In genomic region chr10:106789623-106790022, GRCh38 we compare ENCODE assay signal across 33 cellular contexts.
"Had no signal": no experiment of that assay in that cellular context is flagged by ENCODE, and none has a peak within 500 bp of the region (broad histone marks: within the 10 kb centered on the region; RNA-seq: fewer than 3 reads in every experiment).

No MANE protein-coding gene starts in this region.

- H3K9ac ChIP-seq: KMS-11 had no signal

- H3K27me3 ChIP-seq: MG63 had no signal

- DNase-seq: Karpas-422, KG1, MG63, MM.1S, NCI-H1048, NCI-H1092, NCI-H1092 treated with DMSO at 0.1 percent for 48 hours, NCI-H1105, NCI-H1105 treated with DMSO at 0.1 percent for 48 hours, NCI-H1417, NCI-H1417 treated with DMSO at 0.1 percent for 48 hours, NCI-H1436, NCI-H1436 treated with DMSO at 0.1 percent for 48 hours, NCI-H146, NCI-H1694, NCI-H1694 treated with DMSO at 0.1 percent for 48 hours, NCI-H187, NCI-H187 treated with DMSO at 0.1 percent for 48 hours, NCI-H1930, NCI-H2029, NCI-H2029 treated with DMSO at 0.1 percent for 48 hours, NCI-H2081, NCI-H2081 treated with DMSO at 0.1 percent for 48 hours, NCI-H2107, NCI-H2171, NCI-H2171 treated with DMSO at 0.1 percent for 48 hours, NCI-H2227 treated with DMSO at 0.1 percent for 48 hours, NCI-H226, NCI-H345, NCI-H446, NCI-H446 treated with DMSO at 0.1 percent for 48 hours, NCI-H510A had no signal

- H3K4me2 ChIP-seq: KMS-11 had no signal

- H3K9me3 ChIP-seq: MG63 had no signal

- H3K4me3 ChIP-seq: MG63 had no signal

- H3K27ac ChIP-seq: KMS-11 had no signal

- H3K36me3 ChIP-seq: MG63 had no signal
